Comparison of ENCODE assay signal across 14 cellular contexts in genomic region chr5:54792611-54793404, GRCh38.
DNase-seq lines count a peak whose midpoint lies in the region; ATAC-seq and TF ChIP-seq lines count a peak whose summit lies in the region.
"Had no signal": no experiment of that assay in that cellular context is flagged by ENCODE, and none has a peak within 500 bp of the region (broad histone marks: within the 10 kb centered on the region; RNA-seq: fewer than 3 reads in every experiment).

No MANE protein-coding gene starts in this region.

- H2BK15ac ChIP-seq in IMR-90 (ENCODE audit: low read depth, low read length): peak overlapping the region; percentile 34; the same call in 1 of the 3 replicates

- H3K36me3 ChIP-seq in IMR-90 (ENCODE audit: control insufficient read depth, insufficient read depth, low read length): no peaks in the 10 kb centered on the region
- H3K36me3 ChIP-seq: left lung, upper lobe of left lung had no signal

- no peak overlapping the region; the same call in 1 of the 2 replicates for H2BK120ac ChIP-seq in IMR-90 (ENCODE audit: low read depth, low read length)

- CTCF ChIA-PET in IMR-90 (lab: Yijun Ruan, JAX): no interaction called here

- peaks cover 17% of the 10 kb centered on the region for H3K4me1 ChIP-seq in IMR-90 (ENCODE audit: control insufficient read depth, insufficient read depth, low read length)
- H3K4me1 ChIP-seq: left lung, psoas muscle had no signal

- no peak overlapping the region for H2BK5ac ChIP-seq in IMR-90 (ENCODE audit: low read depth, low read length, poor library complexity, severe bottlenecking)

- no CpG with 5 or more reads among the region's 2 CpGs for WGBS in IMR-90 (ENCODE audit: extremely low coverage in 2 of 2, insufficient read length in 1 of 2), 2 experiments

- H4K5ac ChIP-seq in IMR-90 (ENCODE audit: low read depth, low read length): no peak overlapping the region

- no peak for TF ChIP-seq POLR2A in IMR-90 (IDR thresholded peaks at IDR 0.05; ENCODE audit: low read depth, low read length)

- peaks cover 5% of the 10 kb centered on the region; the same call in 1 of the 2 replicates for H3K9me1 ChIP-seq in IMR-90 (ENCODE audit: insufficient read depth, low read length)

- H3K14ac ChIP-seq in IMR-90 (replicated peaks; ENCODE audit: low read depth, low read length): 0 out of 2 replicates have a peak overlapping the region, but pooled peaks have one; percentile 17

- H3K56ac ChIP-seq in IMR-90 (ENCODE audit: extremely low read depth, insufficient read depth, low read length): no peak overlapping the region

- no peak overlapping the region for H3K4me2 ChIP-seq in IMR-90 (ENCODE audit: low read depth, low read length)

- peak overlapping the region; percentile 17; the same call in 1 of the 2 replicates for H3K4ac ChIP-seq in IMR-90 (ENCODE audit: low read depth, low read length)

- dilution Hi-C loops in IMR-90 (cut with HindIII; ENCODE audit: low sequenced_read_pairs, unreplicated experiment): no loop called here

- DNase-seq in ELR (ENCODE audit: low read depth): peak; percentile 40
- peak; percentile 22 for DNase-seq in IMR-90
- DNase-seq in astrocyte of the hippocampus (ENCODE audit: low read depth, low spot score): peak; percentile 34
- DNase-seq in myocyte (ENCODE audit: low read depth): peak; percentile 73
- DNase-seq in effector CD8-positive, alpha-beta T cell (lab: John Stamatoyannopoulos, UW): no peak
- no peak for DNase-seq in NCI-H1436 (lab: John Stamatoyannopoulos, UW)
- DNase-seq: activated naive CD4-positive, alpha-beta T cell treated with anti-CD3 and anti-CD28 coated beads for 36 hours; CD4-positive, CD25-positive, alpha-beta regulatory T cell; left lung; psoas muscle; upper lobe of left lung had no signal

- H2AFZ ChIP-seq in IMR-90 (replicated peaks; ENCODE audit: low read length, poor library complexity): peak overlapping the region; percentile 71

- peak overlapping the region; percentile 24; the same call in 1 of the 2 replicates for H2AK5ac ChIP-seq in IMR-90 (ENCODE audit: low read depth, low read length)

- no peaks in the 10 kb centered on the region for H3K79me1 ChIP-seq in IMR-90 (ENCODE audit: low read depth in 1 of 2, low read length in 2 of 2)

- TF ChIP-seq CTCF in IMR-90 (conservative IDR thresholded peaks at IDR 0.05; ENCODE audit: low read depth, low read length): no peak

- H2AK9ac ChIP-seq in IMR-90 (replicated peaks; ENCODE audit: low read depth, low read length, poor library complexity): no peak overlapping the region

- no peaks in the 10 kb centered on the region for H3K27me3 ChIP-seq in IMR-90 (ENCODE audit: control insufficient read depth, insufficient read depth, low read length)
- H3K27me3 ChIP-seq: left lung, upper lobe of left lung had no signal

- no peak overlapping the region for H3K27ac ChIP-seq in IMR-90 (ENCODE audit: insufficient read depth, low read length)
- H3K27ac ChIP-seq: epithelial cell of prostate, left lung, psoas muscle, upper lobe of left lung had no signal

- no TSS peak for BruUV-seq in IMR-90 (replicated peaks; lab: Mats Ljungman, UMichigan)

- peak overlapping the region; percentile 27; the same call in 1 of the 2 replicates for H2BK20ac ChIP-seq in IMR-90 (ENCODE audit: low read depth, low read length)

- POLR2A ChIA-PET in IMR-90 (lab: Charles Lee; ENCODE audit: unreplicated experiment): no interaction called here

- ATAC-seq in IMR-90 (ENCODE audit: low read depth): peak; percentile 78
- ATAC-seq in GM21619 (IDR thresholded peaks at IDR 0.05; ENCODE audit: unreplicated experiment): no peak
- no peak for ATAC-seq in GM21576 (IDR thresholded peaks at IDR 0.05; ENCODE audit: unreplicated experiment)
- ATAC-seq: left lung, psoas muscle had no signal

- no peak overlapping the region for H3K23ac ChIP-seq in IMR-90 (ENCODE audit: low read depth, low read length)

- intact Hi-C loops in IMR-90 (cut with micrococcal nuclease): no loop called here

- no peak overlapping the region for H4K91ac ChIP-seq in IMR-90 (ENCODE audit: insufficient read depth, low read depth, low read length)

- peak overlapping the region; percentile 20 for H3K18ac ChIP-seq in IMR-90 (ENCODE audit: low read depth, low read length)

- no peaks in the 10 kb centered on the region for H4K20me1 ChIP-seq in IMR-90 (ENCODE audit: insufficient read depth, low read length)

- TF ChIP-seq RAD21 in IMR-90 (IDR thresholded peaks at IDR 0.05; ENCODE audit: low read length): no peak

- no peak overlapping the region for H3K9ac ChIP-seq in IMR-90 (ENCODE audit: low read depth, low read length)

- no peak overlapping the region for H4K8ac ChIP-seq in IMR-90 (ENCODE audit: low read depth in 2 of 2, low read length in 2 of 2)

- H3K4me3 ChIP-seq in IMR-90 (ENCODE audit: insufficient read depth, low read depth, low read length): no peak overlapping the region
- H3K4me3 ChIP-seq: left lung, psoas muscle, upper lobe of left lung had no signal

- in situ Hi-C loops in IMR-90 (cut with MboI; ENCODE audit: low sequenced_read_pairs): no loop called here

- 0 out of 2 replicates have a peak, but pooled peaks cover 3% of the 10 kb centered on the region for H3K9me3 ChIP-seq in IMR-90 (ENCODE audit: control insufficient read depth, insufficient read depth, low read length)
- H3K9me3 ChIP-seq: psoas muscle, upper lobe of left lung had no signal

TF ChIP-seq in IMR-90, 13 proteins besides CTCF, POLR2A, EP300 and RAD21:
- TF ChIP-seq, protein P1, sequence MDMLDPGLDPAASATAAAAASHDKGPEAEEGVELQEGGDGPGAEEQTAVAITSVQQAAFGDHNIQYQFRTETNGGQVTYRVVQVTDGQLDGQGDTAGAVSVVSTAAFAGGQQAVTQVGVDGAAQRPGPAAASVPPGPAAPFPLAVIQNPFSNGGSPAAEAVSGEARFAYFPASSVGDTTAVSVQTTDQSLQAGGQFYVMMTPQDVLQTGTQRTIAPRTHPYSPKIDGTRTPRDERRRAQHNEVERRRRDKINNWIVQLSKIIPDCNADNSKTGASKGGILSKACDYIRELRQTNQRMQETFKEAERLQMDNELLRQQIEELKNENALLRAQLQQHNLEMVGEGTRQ (IDR thresholded peaks at IDR 0.05; ENCODE audit: low read depth, low read length): no peak
- TF ChIP-seq SMC3 (IDR thresholded peaks at IDR 0.05; ENCODE audit: low read depth, low read length) (no peak), CEBPB (IDR thresholded peaks at IDR 0.05; ENCODE audit: low read depth, low read length) (no peak), NFE2L2 (IDR thresholded peaks at IDR 0.05; ENCODE audit: low read depth, low read length) (no peak), MXI1 (IDR thresholded peaks at IDR 0.05; ENCODE audit: borderline replicate concordance, low read depth, low read length) (no peak), RFX5 (IDR thresholded peaks at IDR 0.05; ENCODE audit: low read depth, low read length) (no peak), RCOR1 (IDR thresholded peaks at IDR 0.05; ENCODE audit: insufficient replicate concordance, low read length) (no peak), MAZ (IDR thresholded peaks at IDR 0.05; ENCODE audit: borderline replicate concordance, low read depth, low read length) (no peak), BHLHE40 (IDR thresholded peaks at IDR 0.05; ENCODE audit: low read depth, low read length) (no peak), FOS (IDR thresholded peaks at IDR 0.05; ENCODE audit: low read depth, low read length) (no peak), MAFK (IDR thresholded peaks at IDR 0.05; ENCODE audit: low read depth, low read length) (no peak), CHD1 (IDR thresholded peaks at IDR 0.05; ENCODE audit: low read depth, low read length) (no peak)
- TF ChIP-seq, protein P2, sequence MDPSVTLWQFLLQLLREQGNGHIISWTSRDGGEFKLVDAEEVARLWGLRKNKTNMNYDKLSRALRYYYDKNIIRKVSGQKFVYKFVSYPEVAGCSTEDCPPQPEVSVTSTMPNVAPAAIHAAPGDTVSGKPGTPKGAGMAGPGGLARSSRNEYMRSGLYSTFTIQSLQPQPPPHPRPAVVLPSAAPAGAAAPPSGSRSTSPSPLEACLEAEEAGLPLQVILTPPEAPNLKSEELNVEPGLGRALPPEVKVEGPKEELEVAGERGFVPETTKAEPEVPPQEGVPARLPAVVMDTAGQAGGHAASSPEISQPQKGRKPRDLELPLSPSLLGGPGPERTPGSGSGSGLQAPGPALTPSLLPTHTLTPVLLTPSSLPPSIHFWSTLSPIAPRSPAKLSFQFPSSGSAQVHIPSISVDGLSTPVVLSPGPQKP (IDR thresholded peaks at IDR 0.05; ENCODE audit: borderline replicate concordance, low read depth, low read length): no peak
TF ChIP-seq in IMR-90: peak in this region for 0.

Comparison
In these comparisons a context has a peak if more than half of its experiments do, and no peak if none do; other contexts are left out.
1. DNase-seq: peak in ELR (single experiment), IMR-90 (single experiment), astrocyte of the hippocampus (single experiment) and myocyte (single experiment); none in effector CD8-positive, alpha-beta T cell (single experiment) and NCI-H1436 (single experiment).